1 cellular context compared by ENCODE assay signal in the genomic region with DNA sequence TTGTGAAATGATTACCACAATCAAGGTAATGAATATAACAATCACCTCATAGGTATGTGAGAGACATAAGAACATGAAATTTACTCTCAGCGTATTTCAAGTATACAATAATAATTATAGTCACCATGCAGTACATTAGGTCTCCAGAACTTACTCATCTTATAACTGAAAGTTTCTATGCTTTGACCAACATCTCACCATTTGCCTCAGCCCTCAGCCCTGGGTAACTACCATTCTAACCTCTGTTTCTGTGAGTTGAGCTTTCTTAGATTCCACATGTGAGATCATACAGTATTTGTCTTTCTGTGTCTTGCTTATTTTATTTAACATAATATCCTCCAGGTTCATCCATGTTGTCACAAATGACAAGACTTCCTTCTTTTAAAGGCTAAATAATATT.
TF ChIP-seq lines count a peak whose summit lies in the region.

No MANE protein-coding gene starts in this region.

TF ChIP-seq in GM12878, 131 proteins besides CTCF, POLR2A, EP300 and RAD21 (continued from another document):
- TF ChIP-seq, protein P1, sequence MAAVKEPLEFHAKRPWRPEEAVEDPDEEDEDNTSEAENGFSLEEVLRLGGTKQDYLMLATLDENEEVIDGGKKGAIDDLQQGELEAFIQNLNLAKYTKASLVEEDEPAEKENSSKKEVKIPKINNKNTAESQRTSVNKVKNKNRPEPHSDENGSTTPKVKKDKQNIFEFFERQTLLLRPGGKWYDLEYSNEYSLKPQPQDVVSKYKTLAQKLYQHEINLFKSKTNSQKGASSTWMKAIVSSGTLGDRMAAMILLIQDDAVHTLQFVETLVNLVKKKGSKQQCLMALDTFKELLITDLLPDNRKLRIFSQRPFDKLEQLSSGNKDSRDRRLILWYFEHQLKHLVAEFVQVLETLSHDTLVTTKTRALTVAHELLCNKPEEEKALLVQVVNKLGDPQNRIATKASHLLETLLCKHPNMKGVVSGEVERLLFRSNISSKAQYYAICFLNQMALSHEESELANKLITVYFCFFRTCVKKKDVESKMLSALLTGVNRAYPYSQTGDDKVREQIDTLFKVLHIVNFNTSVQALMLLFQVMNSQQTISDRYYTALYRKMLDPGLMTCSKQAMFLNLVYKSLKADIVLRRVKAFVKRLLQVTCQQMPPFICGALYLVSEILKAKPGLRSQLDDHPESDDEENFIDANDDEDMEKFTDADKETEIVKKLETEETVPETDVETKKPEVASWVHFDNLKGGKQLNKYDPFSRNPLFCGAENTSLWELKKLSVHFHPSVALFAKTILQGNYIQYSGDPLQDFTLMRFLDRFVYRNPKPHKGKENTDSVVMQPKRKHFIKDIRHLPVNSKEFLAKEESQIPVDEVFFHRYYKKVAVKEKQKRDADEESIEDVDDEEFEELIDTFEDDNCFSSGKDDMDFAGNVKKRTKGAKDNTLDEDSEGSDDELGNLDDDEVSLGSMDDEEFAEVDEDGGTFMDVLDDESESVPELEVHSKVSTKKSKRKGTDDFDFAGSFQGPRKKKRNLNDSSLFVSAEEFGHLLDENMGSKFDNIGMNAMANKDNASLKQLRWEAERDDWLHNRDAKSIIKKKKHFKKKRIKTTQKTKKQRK (IDR thresholded peaks at IDR 0.05; ENCODE audit: low read depth, low read length) = no peak
- TF ChIP-seq RUNX3 (IDR thresholded peaks at IDR 0.05; ENCODE audit: low read length) = peak; percentile 74
- 0 out of 2 replicates have a peak, but pooled peaks have one; percentile 17 for TF ChIP-seq BCL11A (IDR thresholded peaks at IDR 0.05; ENCODE audit: low read depth, low read length)
- no peak for TF ChIP-seq JUND (IDR thresholded peaks at IDR 0.05; ENCODE audit: low read depth, low read length)
- TF ChIP-seq NFIC (IDR thresholded peaks at IDR 0.05; ENCODE audit: low read depth, low read length) = peak; percentile 43; the same call in 1 of the 2 replicates
- peak; percentile 81 for TF ChIP-seq JUNB (IDR thresholded peaks at IDR 0.05)
- TF ChIP-seq RB1 (IDR thresholded peaks at IDR 0.05; ENCODE audit: borderline replicate concordance) = no peak
TF ChIP-seq in GM12878: peak in this region for 5.
